Comparison of ENCODE assay signal across 24 cellular contexts in the genomic region with DNA sequence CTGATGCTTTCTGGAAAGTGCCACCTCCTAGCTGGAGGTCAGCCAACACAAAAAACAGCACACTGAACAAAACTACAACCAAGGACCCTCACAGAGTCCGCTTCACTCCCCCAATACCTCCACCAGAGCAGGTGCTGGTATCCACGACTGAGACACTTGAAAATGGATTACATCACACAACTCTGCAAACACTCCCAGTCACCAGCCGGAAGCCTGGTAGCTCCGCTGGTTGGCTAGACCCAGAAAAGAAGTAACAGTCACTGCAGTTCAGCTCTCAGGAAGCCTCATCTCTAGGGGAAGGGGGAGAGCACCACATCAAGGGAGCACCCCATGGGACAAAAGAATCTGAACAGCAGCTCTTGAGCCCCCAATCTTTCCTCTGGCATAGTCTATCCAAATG.
DNase-seq lines count a peak whose midpoint lies in the region; ATAC-seq, FAIRE-seq and TF ChIP-seq lines count a peak whose summit lies in the region.
"Had no signal": no experiment of that assay in that cellular context is flagged by ENCODE, and none has a peak within 500 bp of the region (broad histone marks: within the 10 kb centered on the region; RNA-seq: fewer than 3 reads in every experiment).

No MANE protein-coding gene starts in this region.

- peaks cover 12% of the 10 kb centered on the region for H3K36me3 Mint-ChIP-seq in T-helper 1 cell treated with Interleukin-12 subunit alpha and Interleukin-12 subunit beta and Interleukin-4 antibody, amounts not matched to agents 30 μg/mL and 1 μg/mL, for 36 hours (ENCODE audit: low read depth)

- peak overlapping the region; percentile 16; the same call in 1 of the 2 replicates for H3K9ac ChIP-seq in BLaER1

- ATAC-seq in GM19452 (IDR thresholded peaks at IDR 0.05; ENCODE audit: unreplicated experiment) = no peak

- H3K4me1 ChIP-seq in BLaER1 = peaks cover 26% of the 10 kb centered on the region
- H3K4me1 ChIP-seq: adrenal gland, breast epithelium, prostate gland, transverse colon had no signal

- peak overlapping the region; percentile 23 for H3K4me3 ChIP-seq in BLaER1
- H3K4me3 ChIP-seq in bronchial epithelial cell (ENCODE audit: low read depth, low read length) = no peak overlapping the region
- H3K4me3 ChIP-seq: adrenal gland, breast epithelium, left ventricle myocardium inferior, prostate gland, skin epidermis, transverse colon had no signal

- no peak overlapping the region for H3K4me3 Mint-ChIP-seq in T-helper 1 cell treated with Interleukin-12 subunit alpha and Interleukin-12 subunit beta and Interleukin-4 antibody, amounts not matched to agents 30 μg/mL and 1 μg/mL, for 36 hours
- H3K4me3 Mint-ChIP-seq: neural crest cell had no signal

- H3K36me3 ChIP-seq in BLaER1 (no peaks in the 10 kb centered on the region), bronchial epithelial cell (ENCODE audit: control insufficient read depth, insufficient read depth, low read length) (no peaks in the 10 kb centered on the region)
- H3K36me3 ChIP-seq: adrenal gland, breast epithelium, prostate gland, transverse colon had no signal

- DNase-seq in T-helper 1 cell (no peak), Kasumi-1 (lab: John Stamatoyannopoulos, UW) (peak; percentile 1 to 14), bronchial epithelial cell (ENCODE audit: low read depth) (no peak), C1 segment of cervical spinal cord (lab: John Stamatoyannopoulos, UW) (no peak), NCI-H1417 (lab: John Stamatoyannopoulos, UW) (no peak)
- DNase-seq: activated CD4-positive, alpha-beta T cell treated with anti-CD3 and anti-CD28 coated beads for 48 hours; adrenal gland; cortex of kidney; KG1; left ventricle myocardium inferior; NCI-H1092; NCI-H2081 treated with DMSO at 0.1 percent for 48 hours; NCI-H526; SW 1271; transverse colon had no signal

- no peaks in the 10 kb centered on the region for H3K27me3 Mint-ChIP-seq in T-helper 1 cell treated with Interleukin-12 subunit alpha and Interleukin-12 subunit beta and Interleukin-4 antibody, amounts not matched to agents 30 μg/mL and 1 μg/mL, for 36 hours (ENCODE audit: low read depth)

- no peak for TF ChIP-seq CTCF in bronchial epithelial cell (IDR thresholded peaks at IDR 0.05; ENCODE audit: insufficient read depth, low read length, severe bottlenecking)

- 0 out of 2 replicates have a peak, but pooled peaks cover 11% of the 10 kb centered on the region for H3K9me3 ChIP-seq in BLaER1
- H3K9me3 ChIP-seq: adrenal gland, breast epithelium, left ventricle myocardium inferior, prostate gland, transverse colon had no signal

- H3K27ac ChIP-seq in BLaER1 = peak overlapping the region; percentile 76
- H3K27ac ChIP-seq: adrenal gland, breast epithelium, left ventricle myocardium inferior, prostate gland, skin epidermis, transverse colon had no signal

- H3K4me1 Mint-ChIP-seq in T-helper 1 cell treated with Interleukin-12 subunit alpha and Interleukin-12 subunit beta and Interleukin-4 antibody, amounts not matched to agents 30 μg/mL and 1 μg/mL, for 36 hours (ENCODE audit: low read depth) = peaks cover 10% of the 10 kb centered on the region
- H3K4me1 Mint-ChIP-seq: neural crest cell had no signal

- H3K27me3 ChIP-seq in BLaER1 = no peaks in the 10 kb centered on the region
- no peaks in the 10 kb centered on the region for H3K27me3 ChIP-seq in bronchial epithelial cell (ENCODE audit: control insufficient read depth, insufficient read depth, low read length)
- H3K27me3 ChIP-seq: adrenal gland, breast epithelium, transverse colon had no signal

- H3K4me2 ChIP-seq in BLaER1 = peak overlapping the region; percentile 79

- FAIRE-seq in bronchial epithelial cell (lab: Jason Lieb, UNC) = peak; percentile 77
- FAIRE-seq: endometrium, GM18507 had no signal

- H3K9me3 Mint-ChIP-seq in T-helper 1 cell treated with Interleukin-12 subunit alpha and Interleukin-12 subunit beta and Interleukin-4 antibody, amounts not matched to agents 30 μg/mL and 1 μg/mL, for 36 hours = no peaks in the 10 kb centered on the region
- H3K9me3 Mint-ChIP-seq: neural crest cell had no signal

- no peaks in the 10 kb centered on the region for H4K20me1 ChIP-seq in BLaER1

- peak overlapping the region; percentile 10 for H3K27ac Mint-ChIP-seq in T-helper 1 cell treated with Interleukin-12 subunit alpha and Interleukin-12 subunit beta and Interleukin-4 antibody, amounts not matched to agents 30 μg/mL and 1 μg/mL, for 36 hours

Comparison
In these comparisons a context has a peak if more than half of its experiments do, and no peak if none do; other contexts are left out.
1. DNase-seq: peak in Kasumi-1 (2 of 2); none in T-helper 1 cell (0 of 5), bronchial epithelial cell (single experiment), C1 segment of cervical spinal cord (0 of 14) and NCI-H1417 (0 of 3).